Comparison of ENCODE assay signal across 8 cellular contexts in the genomic region with DNA sequence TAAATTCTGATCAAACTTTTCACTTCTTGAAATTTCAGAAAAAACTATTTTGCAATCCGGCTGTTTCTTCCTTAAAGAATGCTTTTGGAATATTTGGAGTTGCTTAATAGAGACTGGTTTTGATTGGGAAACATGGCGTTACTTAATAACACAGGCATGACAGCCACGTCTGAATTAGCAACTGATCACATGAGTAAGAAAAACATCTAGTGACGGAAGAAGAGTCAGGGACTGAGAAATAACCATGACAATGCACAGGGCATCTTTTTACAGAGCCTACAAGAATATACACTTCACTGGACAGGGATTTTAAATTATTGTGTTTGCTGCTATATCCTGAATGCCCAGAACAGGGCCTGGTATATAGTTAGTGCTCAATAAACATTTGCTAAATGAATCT. TPM values are rescaled to one million over a fixed set of nuclear protein-coding genes. Genes with fewer than 3 reads are reported as not detected.
A peak's percentile ranks its signal among the peaks of the same experiment; 100 is the strongest.
DNase-seq lines count a peak whose midpoint lies in the region; ATAC-seq and TF ChIP-seq lines count a peak whose summit lies in the region.
"Not testable (repeated sequence)": the region's sequence is repeated elsewhere in the genome, so short reads cannot be mapped to it uniquely, and the experiment has no call there.
"Had no signal": no experiment of that assay in that cellular context is flagged by ENCODE, and none has a peak within 500 bp of the region (broad histone marks: within the 10 kb centered on the region; RNA-seq: fewer than 3 reads in every experiment).

No MANE protein-coding gene starts in this region.

- no CpG with 5 or more reads among the region's 4 CpGs for WGBS in psoas muscle, 3 donors

- not testable (repeated sequence) for H3K4me3 ChIP-seq in left lung, mucosa of descending colon, psoas muscle

- not testable (repeated sequence) for DNase-seq in Right ventricle myocardium inferior (ENCODE audit: missing footprints); left cardiac atrium; left lung; mucosa of descending colon; psoas muscle

- TF ChIP-seq CTCF in left lung (IDR thresholded peaks at IDR 0.05); mucosa of descending colon (IDR thresholded peaks at IDR 0.05); psoas muscle (IDR thresholded peaks at IDR 0.05): not testable (repeated sequence)

- peak; percentile 32; the same call in 2 of the 3 replicates for ATAC-seq in SK-N-SH treated with all-trans-retinoic acid at 6 μM for 48 hours
- peak; percentile 54 for ATAC-seq in Right ventricle myocardium inferior
- peak; percentile 87 to 89 for ATAC-seq in left cardiac atrium
- ATAC-seq in left lung: peak; percentile 80
- peak; percentile 37 for ATAC-seq in mucosa of descending colon
- peak; percentile 93 to 96 (median 95) for ATAC-seq in psoas muscle

- H3K4me1 ChIP-seq in left lung; mucosa of descending colon (ENCODE audit: low read depth); psoas muscle: not testable (repeated sequence)

- not testable (repeated sequence) for H3K27ac ChIP-seq in left lung, psoas muscle

- H3K27me3 ChIP-seq in left lung; psoas muscle (ENCODE audit: insufficient read depth in 3 of 3, low read length in 2 of 3): not testable (repeated sequence)

- not testable (repeated sequence) for H3K9me3 ChIP-seq in left lung, mucosa of descending colon, psoas muscle

- intact Hi-C loops in Right ventricle myocardium inferior (cut with DNase I); left cardiac atrium (cut with DNase I); left lung (cut with DNase I); mucosa of descending colon (cut with DNase I, micrococcal nuclease); psoas muscle (cut with DNase I): not testable (repeated sequence)

- not testable (repeated sequence) for H3K36me3 ChIP-seq in left lung; mucosa of descending colon (ENCODE audit: low read depth); psoas muscle (ENCODE audit: insufficient read depth in 1 of 2, low read depth in 1 of 2)

RNA-seq across cellular contexts. Expression of a gene that starts 25.1 kb away (rescaled TPM):
- total RNA-seq in Right ventricle myocardium inferior (0.49 TPM), left cardiac atrium (under 1 TPM in 1 of 2 donors, not detected in 1; 0.74 TPM), left lung (1 to 10 TPM in 1 of 2 donors, under 1 TPM in 1; 0.90 to 2.5 TPM), mucosa of descending colon (1 to 10 TPM in 1 of 3 donors, under 1 TPM in 1, not detected in 1; 0.61 to 1.4 TPM), psoas muscle (1 to 10 TPM in 1 of 4 donors, under 1 TPM in 2, not detected in 1; 0.45 to 1.5 (median 0.84) TPM)
- 10 to 100 TPM; 10.2 to 29.8 (median 12.5) TPM for polyA plus RNA-seq in psoas muscle
- total RNA-seq: CD8-positive, alpha-beta T cell had no signal
- polyA plus RNA-seq: GM23338 had no signal

Comparison
In these comparisons a context has a peak if more than half of its experiments do, and no peak if none do; other contexts are left out.
1. ATAC-seq: peak in every context shown above with its lines; median percentile 95 in psoas muscle; 88 in left cardiac atrium; 80 in left lung; 54 in Right ventricle myocardium inferior; 37 in mucosa of descending colon; 32 in SK-N-SH treated with all-trans-retinoic acid at 6 μM for 48 hours.